In the genomic region with DNA sequence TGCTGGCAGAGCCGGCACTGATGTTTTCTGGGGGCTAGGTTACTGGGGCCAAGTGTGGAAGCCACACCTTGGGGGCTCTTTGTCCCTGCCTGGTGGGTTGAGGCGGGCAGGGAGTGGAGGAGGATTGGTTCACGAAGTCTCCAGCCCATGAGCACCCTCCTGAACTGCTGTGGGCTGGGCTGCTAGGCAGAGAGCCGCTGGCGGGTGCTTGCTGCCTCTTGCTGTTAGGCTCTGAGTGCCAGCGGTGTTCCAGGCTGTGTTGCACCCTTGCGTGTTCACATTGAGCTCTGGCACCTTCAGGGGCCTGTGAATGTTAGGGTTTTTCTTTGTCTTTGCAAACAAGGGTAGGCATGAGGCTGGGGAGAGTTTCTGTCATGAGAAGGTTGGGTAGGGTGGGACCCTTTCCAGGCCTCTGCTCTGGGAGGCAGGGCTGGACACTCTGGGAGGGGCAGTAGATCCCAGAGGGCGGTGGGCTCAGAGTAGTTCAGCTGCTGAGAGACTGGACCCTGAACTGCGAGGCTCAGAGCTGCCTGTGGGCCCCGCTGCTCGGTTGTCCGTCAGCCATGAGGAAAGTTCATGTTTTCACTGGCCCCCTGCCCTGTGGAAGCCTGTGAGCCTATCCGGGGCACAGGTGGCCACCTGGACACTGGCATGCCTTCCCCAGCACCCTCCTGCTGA, we compare ENCODE assay signal across 16 cellular contexts. TPM values are rescaled to one million over a fixed set of nuclear protein-coding genes. Genes with fewer than 3 reads are reported as not detected.
A peak's percentile ranks its signal among the peaks of the same experiment; 100 is the strongest.
DNase-seq lines count a peak whose midpoint lies in the region; ATAC-seq and TF ChIP-seq lines count a peak whose summit lies in the region.
"Had no signal": no experiment of that assay in that cellular context is flagged by ENCODE, and none has a peak within 500 bp of the region (broad histone marks: within the 10 kb centered on the region; RNA-seq: fewer than 3 reads in every experiment).

No MANE protein-coding gene starts in this region.

- H3K4me3 Mint-ChIP-seq in nephron progenitor cell, result no peak overlapping the region
- H3K4me3 Mint-ChIP-seq: activated B cell treated with CpG ODN at 0.5 μM for 24 hours; activated T-helper 17 cell treated with anti-CD3 and anti-CD28 coated beads, Interleukin-2, amount 50 U/mL, for 72 hours had no signal

- H3K9me3 Mint-ChIP-seq in nephron progenitor cell, result no peaks in the 10 kb centered on the region
- H3K9me3 Mint-ChIP-seq: activated B cell treated with CpG ODN at 0.5 μM for 24 hours; activated T-helper 17 cell treated with anti-CD3 and anti-CD28 coated beads, Interleukin-2, amount 50 U/mL, for 72 hours had no signal

- DNase-seq in activated naive CD4-positive, alpha-beta T cell treated with anti-CD3 and anti-CD28 coated beads, Interleukin-2, amount 50 U/mL, for 16 hours, result peak; percentile 10
- no peak for DNase-seq in activated naive CD4-positive, alpha-beta T cell treated with Interleukin-2 at 50 U/mL for 16 hours
- DNase-seq in cardiac septum (ENCODE audit: low spot score) (peak; percentile 71), nephron progenitor cell (no peak), upper lobe of right lung (peak; percentile 40), omental fat pad (ENCODE audit: low spot score) (no peak)
- DNase-seq: activated B cell treated with CpG ODN at 0.5 μM for 24 hours; effector CD8-positive, alpha-beta T cell; foreskin melanocyte; GM23248; KBM-7; NCI-H1436; NCI-H446 had no signal

- H3K27me3 ChIP-seq in upper lobe of right lung, result no peaks in the 10 kb centered on the region

- H3K27me3 Mint-ChIP-seq in nephron progenitor cell (ENCODE audit: low read depth, poor library complexity), result no peaks in the 10 kb centered on the region
- H3K27me3 Mint-ChIP-seq: activated B cell treated with CpG ODN at 0.5 μM for 24 hours; activated T-helper 17 cell treated with anti-CD3 and anti-CD28 coated beads, Interleukin-2, amount 50 U/mL, for 72 hours had no signal

- TF ChIP-seq CTCF in nephron progenitor cell (IDR thresholded peaks at IDR 0.05) (no peak), upper lobe of right lung (IDR thresholded peaks at IDR 0.05) (no peak), omental fat pad (IDR thresholded peaks at IDR 0.05) (no peak)

- H3K27ac Mint-ChIP-seq in nephron progenitor cell, result peak overlapping the region; percentile 94
- H3K27ac Mint-ChIP-seq: activated B cell treated with CpG ODN at 0.5 μM for 24 hours; activated T-helper 17 cell treated with anti-CD3 and anti-CD28 coated beads, Interleukin-2, amount 50 U/mL, for 72 hours had no signal

- peaks cover 27% of the 10 kb centered on the region for H3K36me3 ChIP-seq in upper lobe of right lung

- peaks cover 10% of the 10 kb centered on the region for H3K36me3 Mint-ChIP-seq in nephron progenitor cell (ENCODE audit: low read depth)

- H3K4me1 Mint-ChIP-seq in nephron progenitor cell, result peaks cover 8% of the 10 kb centered on the region
- H3K4me1 Mint-ChIP-seq: activated B cell treated with CpG ODN at 0.5 μM for 24 hours; activated T-helper 17 cell treated with anti-CD3 and anti-CD28 coated beads, Interleukin-2, amount 50 U/mL, for 72 hours had no signal

- H3K4me3 ChIP-seq in upper lobe of right lung, result no peak overlapping the region
- H3K4me3 ChIP-seq: GM23248 had no signal

- no peaks in the 10 kb centered on the region for H3K9me3 ChIP-seq in upper lobe of right lung

- ATAC-seq in upper lobe of right lung, result no peak
- no peak for ATAC-seq in GM19463 (IDR thresholded peaks at IDR 0.05; ENCODE audit: unreplicated experiment)
- ATAC-seq in HG03565 (IDR thresholded peaks at IDR 0.05; ENCODE audit: unreplicated experiment), result no peak
- ATAC-seq in omental fat pad (ENCODE audit: low FRiP score), result no peak
- ATAC-seq: activated T-helper 17 cell treated with anti-CD3 and anti-CD28 coated beads, Interleukin-2, amount 50 U/mL, for 72 hours had no signal

- H3K4me1 ChIP-seq in upper lobe of right lung, result no peaks in the 10 kb centered on the region

- no peak overlapping the region for H3K27ac ChIP-seq in upper lobe of right lung
- H3K27ac ChIP-seq: GM23248 had no signal

- intact Hi-C loops in cardiac septum (cut with DNase I), result no loop called here
- intact Hi-C loops in upper lobe of right lung (cut with DNase I), result no loop called here

RNA-seq across cellular contexts. Expression of gene TMEM191C, which starts 24.0 kb away (rescaled TPM):
- total RNA-seq in cardiac septum (1.7 TPM), upper lobe of right lung (4.0 TPM), omental fat pad (1 to 10 TPM in 2 of 4 donors, under 1 TPM in 2; 0.31 to 3.8 (median 0.87) TPM)

RNA-seq across cellular contexts. Expression of gene HIC2, which starts 26.0 kb away (rescaled TPM):
- total RNA-seq in cardiac septum, result 1.9 TPM
- 5.1 TPM for total RNA-seq in upper lobe of right lung
- 1 to 10 TPM; 4.4 to 9.2 (median 5.6) TPM for total RNA-seq in omental fat pad

RNA-seq across cellular contexts. Expression of gene RIMBP3B, which starts 59.6 kb away (rescaled TPM):
- total RNA-seq in cardiac septum, result 0.08 TPM
- 0.09 TPM for total RNA-seq in upper lobe of right lung
- total RNA-seq in omental fat pad, result not detected
- total RNA-seq: GM23248 had no signal

Comparison
In these comparisons a context has a peak if more than half of its experiments do, and no peak if none do; other contexts are left out.
1. DNase-seq: peak in activated naive CD4-positive, alpha-beta T cell treated with anti-CD3 and anti-CD28 coated beads, Interleukin-2, amount 50 U/mL, for 16 hours (single experiment), cardiac septum (single experiment) and upper lobe of right lung (single experiment); none in activated naive CD4-positive, alpha-beta T cell treated with Interleukin-2 at 50 U/mL for 16 hours (single experiment), nephron progenitor cell (single experiment) and omental fat pad (single experiment).